Comparison of ENCODE assay signal across 21 cellular contexts in the genomic region with DNA sequence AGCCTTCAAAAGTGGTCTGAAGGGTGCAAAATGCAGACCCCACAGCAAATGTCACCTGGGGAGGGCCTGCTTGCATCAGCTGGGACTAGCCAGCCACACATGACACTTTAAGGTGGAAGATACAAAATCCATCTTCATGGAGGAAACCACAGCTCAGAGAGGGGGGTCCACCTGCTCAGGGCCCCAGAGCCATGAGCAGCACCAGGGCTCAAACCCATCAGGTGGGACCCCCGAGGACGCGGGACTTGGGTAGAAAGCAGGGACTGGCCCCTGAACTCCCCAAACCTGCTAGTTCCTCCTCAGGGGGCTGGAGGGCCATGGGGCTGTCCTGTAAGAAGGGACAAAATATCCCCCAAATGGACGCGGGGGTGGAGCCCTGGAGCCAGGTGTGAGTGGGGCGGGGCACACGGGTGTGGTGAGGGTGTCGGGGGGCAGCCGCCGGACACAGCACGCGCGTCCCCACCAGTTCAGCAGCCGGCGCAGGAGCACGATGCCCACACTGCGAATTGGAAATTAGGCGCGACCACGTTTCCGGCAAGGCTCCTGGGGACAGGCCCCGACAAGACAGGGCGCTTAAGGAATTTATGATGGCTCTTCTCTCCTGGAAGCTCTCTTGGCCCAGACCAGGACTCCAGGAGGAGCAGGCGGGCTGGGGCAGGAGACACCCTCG. TPM values are rescaled to one million over a fixed set of nuclear protein-coding genes. Genes with fewer than 3 reads are reported as not detected.
DNase-seq lines count a peak whose midpoint lies in the region; ATAC-seq and TF ChIP-seq lines count a peak whose summit lies in the region.
"Had no signal": no experiment of that assay in that cellular context is flagged by ENCODE, and none has a peak within 500 bp of the region (broad histone marks: within the 10 kb centered on the region; RNA-seq: fewer than 3 reads in every experiment).

No MANE protein-coding gene starts in this region.

- H4K20me1 ChIP-seq in mammary epithelial cell (ENCODE audit: insufficient read depth, low read length), result no peaks in the 10 kb centered on the region

- no peak overlapping the region for H2AFZ ChIP-seq in mammary epithelial cell (ENCODE audit: low read depth, low read length)
- H2AFZ ChIP-seq: parathyroid adenoma had no signal

- TF ChIP-seq POLR2A in suprapubic skin (IDR thresholded peaks at IDR 0.05), result no peak

- in situ Hi-C loops in mammary epithelial cell (cut with MboI; ENCODE audit: low sequenced_read_pairs in 2 of 2), result loop anchor here in 1 of 2 donors (10.0 kb wide), 2 partner anchors 177 to 263 kb away; no protein-coding TSS in a partner anchor

- peak overlapping the region; percentile 74 for H3K4me2 ChIP-seq in mammary epithelial cell (ENCODE audit: insufficient read depth, low read depth, low read length)

- H3K9me3 ChIP-seq in HUES6 (ENCODE audit: control insufficient read depth, insufficient read depth, low read depth, low read length) (no peaks in the 10 kb centered on the region), mammary epithelial cell (replicated peaks; ENCODE audit: insufficient read depth, low read length) (no peaks in the 10 kb centered on the region), suprapubic skin (no peaks in the 10 kb centered on the region)

- H3K27ac ChIP-seq in HUES6 (ENCODE audit: low read depth, low read length), result peak overlapping the region; percentile 30; the same call in 1 of the 2 replicates
- H3K27ac ChIP-seq in mammary epithelial cell (ENCODE audit: insufficient read depth, low read depth, low read length), result no peak overlapping the region
- H3K27ac ChIP-seq in suprapubic skin, result peak overlapping the region; percentile 24
- H3K27ac ChIP-seq: parathyroid adenoma had no signal

- WGBS in mammary epithelial cell (ENCODE audit: low coverage, missing lambda C conversion rate), result 2% methylated on average over 18 of the region's 25 CpGs
- 65% methylated on average over 21 of the region's 25 CpGs for WGBS in suprapubic skin

- ATAC-seq in HG03520 (IDR thresholded peaks at IDR 0.05; ENCODE audit: unreplicated experiment), result no peak
- no peak for ATAC-seq in GM19452 (IDR thresholded peaks at IDR 0.05; ENCODE audit: unreplicated experiment)
- ATAC-seq: activated CD4-positive, alpha-beta T cell treated with anti-CD3 and anti-CD28 coated beads for 36 hours; activated T-cell treated with anti-CD3 and anti-CD28 coated beads, Interleukin-2, amount 50 U/mL, for 72 hours; natural killer cell; stimulated activated effector memory CD8-positive, alpha-beta T cell treated with anti-CD3 and anti-CD28 coated beads, Interleukin-12 subunit alpha, Interleukin-12 subunit beta, amount 100 ng/mL, for 72 hours had no signal

- DNase-seq in mammary epithelial cell (peak; percentile 86), islet precursor cell (peak; percentile 64), suprapubic skin (ENCODE audit: low spot score in 2 of 2) (no peak), HCEC 1CT (no peak)
- DNase-seq: activated CD4-positive, alpha-beta T cell treated with anti-CD3 and anti-CD28 coated beads for 36 hours; activated naive CD4-positive, alpha-beta T cell treated with anti-CD3 and anti-CD28 coated beads for 36 hours; activated T-cell treated with anti-CD3 and anti-CD28 coated beads, Interleukin-2, amount 50 U/mL, for 72 hours; CD4-positive, alpha-beta memory T cell; DMS153; effector CD8-positive, alpha-beta T cell; GDM1; H9; Karpas-422; natural killer cell; NCI-H187 treated with DMSO at 0.1 percent for 48 hours; T-helper 1 cell had no signal

- CTCF ChIA-PET in mammary epithelial cell (lab: Charles Lee; ENCODE audit: low non-redundant PET), result interaction anchor here (0.6 kb wide), 1 partner anchor 180 kb away, joined by 24 read pairs; no protein-coding TSS in a partner anchor

- H3K36me3 ChIP-seq in HUES6 (ENCODE audit: control insufficient read depth, insufficient read depth, low read length), result peaks cover 43% of the 10 kb centered on the region
- H3K36me3 ChIP-seq in mammary epithelial cell (ENCODE audit: insufficient read depth, low read length), result peaks cover 12% of the 10 kb centered on the region
- H3K36me3 ChIP-seq in suprapubic skin, result peaks cover 18% of the 10 kb centered on the region

- H3K4me3 ChIP-seq in HUES6 (ENCODE audit: low read depth, low read length), result no peak overlapping the region
- H3K4me3 ChIP-seq in mammary epithelial cell (replicated peaks in 1 of 3; ENCODE audit: insufficient read depth in 1 of 3, low read depth in 2 of 3, low read length in 3 of 3), result no peak overlapping the region
- no peak overlapping the region for H3K4me3 ChIP-seq in suprapubic skin

- intact Hi-C loops in mammary epithelial cell (cut with micrococcal nuclease), result loop anchor here (2.0 kb wide), 2 partner anchors 143 to 179 kb away; no protein-coding TSS in a partner anchor

- H3K9ac ChIP-seq in HUES6 (ENCODE audit: low read length) (no peak overlapping the region), mammary epithelial cell (ENCODE audit: insufficient read depth, low read length) (no peak overlapping the region)
- H3K9ac ChIP-seq: parathyroid adenoma had no signal

- peaks cover 89% of the 10 kb centered on the region for H3K79me2 ChIP-seq in mammary epithelial cell (ENCODE audit: insufficient read depth, low read length)
- H3K79me2 ChIP-seq: parathyroid adenoma had no signal

- no peak for TF ChIP-seq EP300 in suprapubic skin (IDR thresholded peaks at IDR 0.05)

- BruUV-seq in mammary epithelial cell (replicated peaks; lab: Mats Ljungman, UMichigan), result no TSS peak

- H3K4me1 ChIP-seq in HUES6 (ENCODE audit: control insufficient read depth, insufficient read depth, low read length) (peaks cover 41% of the 10 kb centered on the region), mammary epithelial cell (ENCODE audit: insufficient read depth, low read length) (peaks cover 50% of the 10 kb centered on the region), suprapubic skin (peaks cover 52% of the 10 kb centered on the region)
- H3K4me1 ChIP-seq: parathyroid adenoma had no signal

- dilution Hi-C loops in mammary epithelial cell (cut with HindIII; ENCODE audit: low sequenced_read_pairs), result no loop called here

- H3K27me3 ChIP-seq in HUES6 (ENCODE audit: control insufficient read depth, insufficient read depth, low read length), result peaks cover 3% of the 10 kb centered on the region; the same call in 1 of the 2 replicates
- no peaks in the 10 kb centered on the region for H3K27me3 ChIP-seq in mammary epithelial cell (ENCODE audit: insufficient read depth, low read length)
- no peaks in the 10 kb centered on the region for H3K27me3 ChIP-seq in suprapubic skin

- TF ChIP-seq CTCF in mammary epithelial cell (conservative IDR thresholded peaks at IDR 0.05 in 1 of 2, IDR thresholded peaks at IDR 0.05 in 1 of 2; ENCODE audit: extremely low read depth in 1 of 2, insufficient read depth in 1 of 2, low read depth in 1 of 2, low read length in 2 of 2), result peak in 1 of 2 donors; percentile 17
- no peak for TF ChIP-seq CTCF in suprapubic skin (IDR thresholded peaks at IDR 0.05)

RNA-seq across cellular contexts. Expression of a gene that starts 8.0 kb away (rescaled TPM):
- total RNA-seq in mammary epithelial cell (100 to 1,000 TPM in 1 of 2 donors, 10 to 100 TPM in 1; 60.5 to 167 TPM), suprapubic skin (10 to 100 TPM; 16.2 to 41.6 (median 22.0) TPM)
- 29.2 TPM for polyA plus RNA-seq in mammary epithelial cell
- polyA minus RNA-seq in mammary epithelial cell, result 93.4 TPM
- polyA plus RNA-seq: CD4-positive, alpha-beta memory T cell had no signal

Comparison
In these comparisons a context has a peak if more than half of its experiments do, and no peak if none do; other contexts are left out.
1. DNase-seq: peak in mammary epithelial cell (single experiment) and islet precursor cell (single experiment); none in suprapubic skin (0 of 2) and HCEC 1CT (single experiment).